29 cellular contexts compared by ENCODE assay signal in the genomic region with DNA sequence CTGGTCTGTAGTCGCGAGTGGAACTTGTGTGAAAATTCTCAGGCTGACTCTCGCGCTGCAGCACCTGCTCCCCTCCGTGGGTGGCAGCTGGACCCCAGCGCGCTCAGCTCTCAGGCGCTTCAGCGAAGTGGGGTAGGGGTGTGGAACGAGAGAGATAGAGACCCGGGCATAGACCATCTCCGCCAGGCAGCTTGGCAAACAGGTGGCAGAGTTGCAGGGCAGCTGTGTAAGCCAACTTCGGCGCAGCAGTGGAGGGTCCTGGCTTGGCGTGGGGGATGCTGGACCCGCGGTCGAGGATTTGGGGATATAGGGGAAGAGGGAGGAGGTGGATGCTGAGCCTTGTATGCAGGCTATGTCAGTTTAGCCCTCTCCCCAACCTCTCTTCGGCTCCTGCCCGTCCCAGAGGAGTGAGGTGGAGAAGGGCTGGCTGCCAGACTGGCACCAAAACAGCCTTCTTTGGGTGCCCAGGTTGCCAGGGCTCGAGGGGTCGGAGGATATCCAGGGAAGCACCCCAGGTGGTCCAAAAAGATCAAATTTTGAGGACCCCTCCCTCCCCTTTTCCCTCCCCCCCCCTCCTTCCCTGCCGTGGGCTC. TPM values are rescaled to one million over a fixed set of nuclear protein-coding genes. Genes with fewer than 3 reads are reported as not detected.
DNase-seq lines count a peak whose midpoint lies in the region; ATAC-seq lines count a peak whose summit lies in the region.
"Had no signal": no experiment of that assay in that cellular context is flagged by ENCODE, and none has a peak within 500 bp of the region (broad histone marks: within the 10 kb centered on the region; RNA-seq: fewer than 3 reads in every experiment).

No MANE protein-coding gene starts in this region.

- no peaks in the 10 kb centered on the region for H3K79me1 ChIP-seq in neuronal stem cell (ENCODE audit: low read depth, low read length)

- peak overlapping the region; percentile 78 for H3K23ac ChIP-seq in neuronal stem cell (ENCODE audit: low read depth, low read length, poor library complexity)

- H3K4me2 ChIP-seq in neuronal stem cell (ENCODE audit: insufficient read depth, low read length, poor library complexity, severe bottlenecking) = no peak overlapping the region

- H3K9ac ChIP-seq in neuronal stem cell (ENCODE audit: low read depth, low read length, poor library complexity) = no peak overlapping the region
- H3K9ac ChIP-seq: parathyroid adenoma had no signal

- H4K8ac ChIP-seq in neuronal stem cell (ENCODE audit: low read depth, low read length) = no peak overlapping the region

- no peak overlapping the region for H3K27ac Mint-ChIP-seq in activated naive CD4-positive, alpha-beta T cell treated with anti-CD3 and anti-CD28 coated beads for 36 hours
- no peak overlapping the region for H3K27ac Mint-ChIP-seq in central memory CD8-positive, alpha-beta T cell (ENCODE audit: low read depth)
- H3K27ac Mint-ChIP-seq: natural killer cell treated with Interleukin-12 subunit alpha and Interleukin-12 subunit beta and Interleukin-15 and Interleukin-18, amount 100 ng/mL, for 72 hours; stimulated activated naive CD8-positive, alpha-beta T cell treated with anti-CD3 and anti-CD28 coated beads, Interleukin-15, Interleukin-2, amounts not matched to agents 100 ng/mL and 50 ng/mL, for 24 hours had no signal

- H2BK12ac ChIP-seq in neuronal stem cell (ENCODE audit: low read length) = no peak overlapping the region

- peaks cover 10% of the 10 kb centered on the region for H3K4me1 Mint-ChIP-seq in activated naive CD4-positive, alpha-beta T cell treated with anti-CD3 and anti-CD28 coated beads for 36 hours (ENCODE audit: low read depth)
- peaks cover 10% of the 10 kb centered on the region for H3K4me1 Mint-ChIP-seq in central memory CD8-positive, alpha-beta T cell

- no peak overlapping the region for H3K4ac ChIP-seq in neuronal stem cell (ENCODE audit: low read length)

- H2BK120ac ChIP-seq in neuronal stem cell (ENCODE audit: low read depth, low read length) = no peak overlapping the region

- no peak overlapping the region for H2BK5ac ChIP-seq in neuronal stem cell (ENCODE audit: low read length)

- H3K4me3 Mint-ChIP-seq in activated naive CD4-positive, alpha-beta T cell treated with anti-CD3 and anti-CD28 coated beads for 36 hours = peak overlapping the region; percentile 39
- peak overlapping the region; percentile 21 for H3K4me3 Mint-ChIP-seq in central memory CD8-positive, alpha-beta T cell

- H3K4me1 ChIP-seq in neuronal stem cell (ENCODE audit: control insufficient read depth in 2 of 2, insufficient read depth in 1 of 2, low read depth in 1 of 2, low read length in 2 of 2) = peaks cover 0 to 2% of the 10 kb centered on the region in 2 donors

- peaks cover 18% of the 10 kb centered on the region for H3K9me3 Mint-ChIP-seq in activated naive CD4-positive, alpha-beta T cell treated with anti-CD3 and anti-CD28 coated beads for 36 hours
- H3K9me3 Mint-ChIP-seq in central memory CD8-positive, alpha-beta T cell = peaks cover 7% of the 10 kb centered on the region

- peaks cover 25% of the 10 kb centered on the region for H3K27me3 ChIP-seq in H7 (ENCODE audit: control insufficient read depth, insufficient read depth, low read length)
- H3K27me3 ChIP-seq in neuronal stem cell (ENCODE audit: control insufficient read depth in 3 of 3, insufficient read depth in 3 of 3, low read depth in 1 of 3, low read length in 3 of 3) = peaks cover 0 to 11% (median 0%) of the 10 kb centered on the region in 3 experiments

- intact Hi-C loops in activated naive CD4-positive, alpha-beta T cell treated with anti-CD3 and anti-CD28 coated beads for 36 hours (cut with micrococcal nuclease) = no loop called here

- no peak for DNase-seq in activated naive CD4-positive, alpha-beta T cell treated with anti-CD3 and anti-CD28 coated beads for 36 hours
- no peak for DNase-seq in activated naive CD4-positive, alpha-beta T cell treated with anti-CD3 and anti-CD28 coated beads, Interleukin-2, amount 50 U/mL, for 16 hours
- DNase-seq in H7 (peak; percentile 21), neuronal stem cell (ENCODE audit: low spot score) (no peak), NAMALWA (ENCODE audit: low spot score) (no peak)
- no peak for DNase-seq in central memory CD8-positive, alpha-beta T cell (ENCODE audit: low spot score in 2 of 2)
- DNase-seq: activated CD4-positive, alpha-beta T cell treated with anti-CD3 and anti-CD28 coated beads, Interleukin-2, amount 50 U/mL, for 1 hour; activated CD8-positive, alpha-beta memory T cell treated with anti-CD3 and anti-CD28 coated beads, Interleukin-2, amount 50 U/mL, for 4 hours; activated effector memory CD4-positive, alpha-beta T cell treated with anti-CD3 and anti-CD28 coated beads, Interleukin-2, amount 50 U/mL, for 16 hours; amniotic stem cell; CD8-positive, alpha-beta memory T cell; colonic mucosa; effector memory CD4-positive, alpha-beta T cell; erythroblast; heart left ventricle; left ventricle myocardium inferior; midbrain; NCI-H1436 treated with DMSO at 0.1 percent for 48 hours; NCI-H2107; SIG-M5; spleen; tibial artery had no signal

- CTCF ChIA-PET in activated naive CD4-positive, alpha-beta T cell treated with anti-CD3 and anti-CD28 coated beads for 36 hours (lab: Charles Lee) = interaction anchor here (0.8 to 6.9 kb wide), 13 partner anchors 14 to 282 kb away, joined by 3 to 115 read pairs (median 15); no protein-coding TSS in a partner anchor

- no peak overlapping the region for H3K14ac ChIP-seq in neuronal stem cell (ENCODE audit: low read length)

- H2AFZ ChIP-seq in neuronal stem cell (ENCODE audit: low read length) = no peak overlapping the region

- no peak overlapping the region for H3K18ac ChIP-seq in neuronal stem cell (ENCODE audit: low read length)

- no peaks in the 10 kb centered on the region for H3K36me3 ChIP-seq in H7 (replicated peaks; ENCODE audit: control insufficient read depth, insufficient read depth, low read length)
- H3K36me3 ChIP-seq in neuronal stem cell (replicated peaks in 1 of 2; ENCODE audit: control insufficient read depth in 2 of 2, insufficient read depth in 2 of 2, low read length in 2 of 2) = no peaks in the 10 kb centered on the region
- H3K36me3 ChIP-seq: breast epithelium, colonic mucosa, heart left ventricle, left ventricle myocardium inferior, spleen, tibial artery had no signal

- no peak overlapping the region for H2BK15ac ChIP-seq in neuronal stem cell (ENCODE audit: low read length)

- H3K4me3 ChIP-seq in H7 (ENCODE audit: insufficient read depth, low read depth, low read length) (no peak overlapping the region), neuronal stem cell (ENCODE audit: low read length in 2 of 2) (no peak overlapping the region)

- H3K27ac ChIP-seq in neuronal stem cell (replicated peaks; ENCODE audit: low read length) = no peak overlapping the region
- H3K27ac ChIP-seq: breast epithelium, colonic mucosa, heart left ventricle, left ventricle myocardium inferior, parathyroid adenoma, spleen, tibial artery had no signal

- peaks cover 9% of the 10 kb centered on the region for H3K27me3 Mint-ChIP-seq in activated naive CD4-positive, alpha-beta T cell treated with anti-CD3 and anti-CD28 coated beads for 36 hours (ENCODE audit: low read depth)
- H3K27me3 Mint-ChIP-seq in central memory CD8-positive, alpha-beta T cell = peaks cover 57% of the 10 kb centered on the region

- H2AK5ac ChIP-seq in neuronal stem cell (ENCODE audit: low read depth, low read length) = peak overlapping the region; percentile 27

- no peak for ATAC-seq in central memory CD8-positive, alpha-beta T cell (replicated peaks; ENCODE audit: extremely low read depth, poor library complexity, severe bottlenecking)
- no peak for ATAC-seq in HG02623 (IDR thresholded peaks at IDR 0.05; ENCODE audit: unreplicated experiment)
- ATAC-seq: natural killer cell treated with Interleukin-12 subunit alpha and Interleukin-12 subunit beta and Interleukin-15 and Interleukin-18, amount 100 ng/mL, for 72 hours; Panc1 had no signal

- no CpG with 5 or more reads among the region's 23 CpGs for WGBS in neuronal stem cell (ENCODE audit: extremely low coverage in 2 of 2, insufficient read length in 2 of 2, insufficient replicate concordance in 1 of 2), 2 donors

- peaks cover 6% of the 10 kb centered on the region for H3K36me3 Mint-ChIP-seq in activated naive CD4-positive, alpha-beta T cell treated with anti-CD3 and anti-CD28 coated beads for 36 hours (ENCODE audit: low read depth)
- H3K36me3 Mint-ChIP-seq in central memory CD8-positive, alpha-beta T cell (ENCODE audit: insufficient read depth) = peaks cover 3% of the 10 kb centered on the region

- peaks cover 0 to 3% of the 10 kb centered on the region in 2 donors for H3K9me3 ChIP-seq in neuronal stem cell (replicated peaks in 1 of 2; ENCODE audit: control insufficient read depth in 2 of 2, insufficient read depth in 1 of 2, low read depth in 1 of 2, low read length in 2 of 2)
- H3K9me3 ChIP-seq: colonic mucosa had no signal

- no peak overlapping the region for H4K91ac ChIP-seq in neuronal stem cell (ENCODE audit: low read depth, low read length, poor library complexity)

RNA-seq across cellular contexts. Expression of gene CALCB, which starts 0.7 kb away (rescaled TPM):
- total RNA-seq in activated naive CD4-positive, alpha-beta T cell treated with anti-CD3 and anti-CD28 coated beads for 36 hours = 10 to 100 TPM; 12.1 to 12.5 TPM
- total RNA-seq in H7 (2014; rRNA removed; shearing (Covaris generic)) = 0.21 and 0.41 TPM in 2 replicates
- 1.4 TPM for polyA plus RNA-seq in neuronal stem cell (2013, experiment 1 of 2)
- polyA plus RNA-seq in neuronal stem cell (2013, experiment 2 of 2) = 1.3 TPM
- total RNA-seq: breast epithelium, fibroblast of villous mesenchyme, left ventricle myocardium inferior had no signal

RNA-seq across cellular contexts. Expression of gene INSC, which starts 42.1 kb away (rescaled TPM):
- total RNA-seq in activated naive CD4-positive, alpha-beta T cell treated with anti-CD3 and anti-CD28 coated beads for 36 hours = 1 to 10 TPM; 1.0 TPM
- total RNA-seq in H7 (2014; rRNA removed; shearing (Covaris generic)) = 0.07 TPM in 1 of 2 replicates, not detected in the other
- 0.10 TPM for polyA plus RNA-seq in neuronal stem cell (2013, experiment 1 of 2)
- 0.19 TPM for polyA plus RNA-seq in neuronal stem cell (2013, experiment 2 of 2)
- total RNA-seq: CD8-positive, alpha-beta memory T cell had no signal
- polyA plus RNA-seq: CD8-positive, alpha-beta memory T cell had no signal
